Comparison of ENCODE assay signal across 8 cellular contexts in the genomic region with DNA sequence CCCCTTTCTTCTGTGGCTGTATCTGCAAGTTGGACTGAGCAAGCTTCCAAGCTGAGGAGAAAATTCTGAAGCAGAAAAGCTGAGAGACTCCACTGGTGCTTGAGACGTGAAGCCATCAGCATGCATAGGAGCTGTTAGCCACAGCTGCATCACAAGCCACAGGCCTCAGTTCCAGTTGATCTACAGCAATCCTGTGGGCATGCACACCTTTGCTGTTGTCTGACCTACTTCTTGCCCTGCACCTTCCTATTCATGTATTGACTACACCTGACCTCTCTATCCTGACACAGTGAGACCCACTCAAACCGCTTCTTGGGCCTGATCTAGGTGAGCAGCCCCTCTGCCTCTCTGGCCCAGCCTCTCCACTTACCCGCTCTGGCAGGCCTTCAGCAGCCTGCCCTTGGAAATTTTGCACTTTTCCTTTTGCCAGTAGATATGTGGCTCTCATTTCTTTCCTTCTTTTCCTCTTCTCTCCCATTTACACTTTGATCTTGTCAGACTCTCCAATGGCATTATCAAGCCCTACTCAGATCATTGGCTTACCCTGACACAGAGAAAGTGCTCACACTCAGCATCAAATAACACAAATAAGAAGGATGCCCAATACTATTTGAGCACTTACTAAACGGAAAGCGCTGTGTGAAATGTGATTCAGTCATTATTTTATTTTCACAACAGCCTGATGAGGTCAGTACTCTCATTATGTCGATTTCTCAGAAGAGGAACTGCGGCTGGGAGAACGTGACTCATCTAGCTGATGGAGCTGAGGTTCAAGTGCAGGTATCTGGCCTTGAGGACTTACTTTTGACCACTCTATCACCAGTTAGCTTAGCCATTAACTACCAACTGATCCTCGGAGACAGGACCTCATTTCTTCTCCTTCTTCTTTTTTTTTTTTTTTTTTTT. TPM values are rescaled to one million over a fixed set of nuclear protein-coding genes. Genes with fewer than 3 reads are reported as not detected.
DNase-seq lines count a peak whose midpoint lies in the region; ATAC-seq and TF ChIP-seq lines count a peak whose summit lies in the region.

No MANE protein-coding gene starts in this region.

- peak overlapping the region; percentile 52 for H3K4me2 ChIP-seq in PC-9

- POLR2A ChIA-PET in CD8-positive, alpha-beta T cell (lab: Charles Lee), result interaction anchor here (1.2 to 1.3 kb wide), 2 partner anchors 44 to 101 kb away, joined by 3 read pairs; no protein-coding TSS in a partner anchor
- POLR2A ChIA-PET in PC-9 (lab: Charles Lee; ENCODE audit: unreplicated experiment), result interaction anchor here (0.6 kb wide), 1 partner anchor 10 kb away, joined by 10 read pairs; no protein-coding TSS in a partner anchor

- H3K9me2 ChIP-seq in PC-9 (ENCODE audit: insufficient read depth), result no peaks in the 10 kb centered on the region

- no peaks in the 10 kb centered on the region for H3K36me3 ChIP-seq in CD8-positive, alpha-beta T cell (ENCODE audit: insufficient read depth, low read length)
- no peaks in the 10 kb centered on the region for H3K36me3 ChIP-seq in PC-9 (ENCODE audit: low read depth)

- TF ChIP-seq CTCF in CD8-positive, alpha-beta T cell (IDR thresholded peaks at IDR 0.05), result no peak
- TF ChIP-seq CTCF in PC-9 (conservative IDR thresholded peaks at IDR 0.05) (no peak), epithelial cell of esophagus (IDR thresholded peaks at IDR 0.05; ENCODE audit: insufficient read depth, low read depth, low read length, missing control alignments) (no peak), foreskin keratinocyte (conservative IDR thresholded peaks at IDR 0.05) (no peak)

- peaks cover 10% of the 10 kb centered on the region for H3K4me1 Mint-ChIP-seq in CD8-positive, alpha-beta T cell (ENCODE audit: low read depth)
- peaks cover 19% of the 10 kb centered on the region for H3K4me1 Mint-ChIP-seq in stimulated activated memory B cell treated with anti-CD40 and anti-IgM and Interleukin-4, amounts not matched to agents 10 μg/mL and 1 μg/mL and 100 μg/mL, for 72 hours

- H4K20me1 ChIP-seq in PC-9 (ENCODE audit: insufficient read depth), result no peaks in the 10 kb centered on the region

- no peaks in the 10 kb centered on the region for H3K36me3 Mint-ChIP-seq in CD8-positive, alpha-beta T cell
- no peaks in the 10 kb centered on the region for H3K36me3 Mint-ChIP-seq in stimulated activated memory B cell treated with anti-CD40 and anti-IgM and Interleukin-4, amounts not matched to agents 10 μg/mL and 1 μg/mL and 100 μg/mL, for 72 hours

- H3K27ac ChIP-seq in CD8-positive, alpha-beta T cell (ENCODE audit: low read depth, low read length), result no peak overlapping the region
- H3K27ac ChIP-seq in PC-9, result peak overlapping the region; percentile 37
- H3K27ac ChIP-seq in foreskin keratinocyte, result no peak overlapping the region

- peak overlapping the region; percentile 3 for H3K27ac Mint-ChIP-seq in CD8-positive, alpha-beta T cell
- H3K27ac Mint-ChIP-seq in stimulated activated memory B cell treated with anti-CD40 and anti-IgM and Interleukin-4, amounts not matched to agents 10 μg/mL and 1 μg/mL and 100 μg/mL, for 72 hours, result peak overlapping the region; percentile 76

- CTCF ChIA-PET in CD8-positive, alpha-beta T cell (lab: Charles Lee), result interaction anchor here (0.6 to 11.5 kb wide), 3 partner anchors 96 to 138 kb away, joined by 3 to 186 read pairs (median 4); no protein-coding TSS in a partner anchor
- CTCF ChIA-PET in PC-9 (lab: Charles Lee), result interaction anchor here (0.6 to 1.1 kb wide), 5 partner anchors 19 to 101 kb away, joined by 3 to 7 read pairs (median 4); no protein-coding TSS in a partner anchor

- no peaks in the 10 kb centered on the region for H3K79me2 ChIP-seq in PC-9 (ENCODE audit: low read depth)

- peak; percentile 31 for ATAC-seq in CD8-positive, alpha-beta T cell
- ATAC-seq in GM21723 (IDR thresholded peaks at IDR 0.05; ENCODE audit: unreplicated experiment), result peak; percentile 68
- peak; percentile 86 for ATAC-seq in stimulated activated memory B cell treated with anti-CD40 and anti-IgM and Interleukin-4, amounts not matched to agents 10 μg/mL and 1 μg/mL and 100 μg/mL, for 72 hours
- ATAC-seq in foreskin keratinocyte, result no peak

- no peaks in the 10 kb centered on the region for H3K9me3 ChIP-seq in CD8-positive, alpha-beta T cell (ENCODE audit: low read length)
- no peaks in the 10 kb centered on the region for H3K9me3 ChIP-seq in PC-9 (ENCODE audit: insufficient read depth, low read depth)

- H3K27me3 ChIP-seq in CD8-positive, alpha-beta T cell (ENCODE audit: insufficient read depth, low read length), result no peaks in the 10 kb centered on the region
- H3K27me3 ChIP-seq in PC-9 (ENCODE audit: insufficient read depth, low read depth), result no peaks in the 10 kb centered on the region
- no peaks in the 10 kb centered on the region for H3K27me3 ChIP-seq in foreskin keratinocyte

- no TSS peak for BruUV-seq in PC-9 (replicated peaks; lab: Mats Ljungman, UMichigan)

- DNase-seq in CD8-positive, alpha-beta T cell, result peak in 1 of 7 experiments; percentile 24
- DNase-seq in PC-9, result peak; percentile 15 to 81
- peak; percentile 82 for DNase-seq in epithelial cell of esophagus (ENCODE audit: low read depth)
- no peak for DNase-seq in superior temporal gyrus (ENCODE audit: extremely low spot score)
- no peak for DNase-seq in foreskin keratinocyte
- DNase-seq in SW480 (ENCODE audit: low spot score), result no peak

- no peaks in the 10 kb centered on the region for H3K27me3 Mint-ChIP-seq in CD8-positive, alpha-beta T cell (ENCODE audit: low read depth)
- no peaks in the 10 kb centered on the region for H3K27me3 Mint-ChIP-seq in stimulated activated memory B cell treated with anti-CD40 and anti-IgM and Interleukin-4, amounts not matched to agents 10 μg/mL and 1 μg/mL and 100 μg/mL, for 72 hours

- H3K4me3 Mint-ChIP-seq in CD8-positive, alpha-beta T cell, result no peak overlapping the region
- H3K4me3 Mint-ChIP-seq in stimulated activated memory B cell treated with anti-CD40 and anti-IgM and Interleukin-4, amounts not matched to agents 10 μg/mL and 1 μg/mL and 100 μg/mL, for 72 hours, result no peak overlapping the region

- H3K9me3 Mint-ChIP-seq in CD8-positive, alpha-beta T cell, result no peaks in the 10 kb centered on the region
- H3K9me3 Mint-ChIP-seq in stimulated activated memory B cell treated with anti-CD40 and anti-IgM and Interleukin-4, amounts not matched to agents 10 μg/mL and 1 μg/mL and 100 μg/mL, for 72 hours, result no peaks in the 10 kb centered on the region

- H2AFZ ChIP-seq in PC-9, result no peak overlapping the region

- peaks cover 35% of the 10 kb centered on the region for H3F3A ChIP-seq in PC-9 (ENCODE audit: insufficient read depth, low read depth)

- no peaks in the 10 kb centered on the region for H3K4me1 ChIP-seq in CD8-positive, alpha-beta T cell (ENCODE audit: insufficient read depth, low read length)
- H3K4me1 ChIP-seq in PC-9 (replicated peaks; ENCODE audit: insufficient read depth) (peaks cover 44% of the 10 kb centered on the region), foreskin keratinocyte (peaks cover 10% of the 10 kb centered on the region)

- no peak overlapping the region for H3K4me3 ChIP-seq in CD8-positive, alpha-beta T cell (ENCODE audit: low read depth, low read length)
- H3K4me3 ChIP-seq in PC-9 (no peak overlapping the region), epithelial cell of esophagus (ENCODE audit: low read length) (no peak overlapping the region)

- intact Hi-C loops in CD8-positive, alpha-beta T cell (cut with DNase I, micrococcal nuclease), result no loop called here
- intact Hi-C loops in PC-9 (cut with micrococcal nuclease; ENCODE audit: unreplicated experiment), result loop anchor here (5.0 kb wide), 1 partner anchor 87 kb away; no protein-coding TSS in a partner anchor

RNA-seq across cellular contexts. Expression of gene PTGR2, which starts 21.9 kb away (rescaled TPM):
- total RNA-seq in CD8-positive, alpha-beta T cell, result 1 to 10 TPM; 1.2 to 1.4 TPM
- total RNA-seq in PC-9 (2021) (19.5 and 21.8 TPM in 2 replicates), foreskin keratinocyte (8.1 and 8.3 TPM in 2 replicates)
- polyA plus RNA-seq in foreskin keratinocyte, result 4.6 and 5.5 TPM in 2 replicates

RNA-seq across cellular contexts. Expression of gene ZNF410, which starts 56.9 kb away (rescaled TPM):
- 10 to 100 TPM; 86.6 to 89.2 TPM for total RNA-seq in CD8-positive, alpha-beta T cell
- 38.6 and 40.2 TPM in 2 replicates for total RNA-seq in PC-9 (2021)
- 57.9 and 68.5 TPM in 2 replicates for total RNA-seq in foreskin keratinocyte
- polyA plus RNA-seq in foreskin keratinocyte, result 42.6 and 43.7 TPM in 2 replicates

Comparison
In these comparisons a context has a peak if more than half of its experiments do, and no peak if none do; other contexts are left out.
1. DNase-seq: peak in PC-9 (2 of 2) and epithelial cell of esophagus (single experiment); none in superior temporal gyrus (single experiment), foreskin keratinocyte (0 of 2) and SW480 (single experiment).